ENCODE assay signal across 1 cellular context in genomic region chrX:70553516-70553915, GRCh38.
TF ChIP-seq lines count a peak whose summit lies in the region.

No MANE protein-coding gene starts in this region.

TF ChIP-seq in HepG2, 621 proteins besides CTCF, POLR2A, EP300 and RAD21 (continued from another document):
- TF ChIP-seq CREBL2 (CRISPR knock-in tag; IDR thresholded peaks at IDR 0.05; ENCODE audit: borderline replicate concordance), result no peak
TF ChIP-seq in HepG2: peak in this region for 2.
